ENCODE assay signal across 8 cellular contexts in genomic region chr14:50397461-50398196, GRCh38. TPM values are rescaled to one million over a fixed set of nuclear protein-coding genes. Genes with fewer than 3 reads are reported as not detected.
DNase-seq lines count a peak whose midpoint lies in the region; ATAC-seq, FAIRE-seq and TF ChIP-seq lines count a peak whose summit lies in the region.

No MANE protein-coding gene starts in this region.

- H3K4me3 ChIP-seq in BJ (ENCODE audit: low read depth, low read length) (peak overlapping the region; percentile 54), HUES64 (ENCODE audit: low read length) (peak overlapping the region; percentile 86), adrenal gland (peak overlapping the region in 2 of 4 donors; percentile 27 to 83), hepatocyte (no peak overlapping the region), small intestine (ENCODE audit: low read depth in 1 of 2, low read length in 2 of 2) (peak overlapping the region in 1 of 2 donors; percentile 83)

- peaks cover 7% of the 10 kb centered on the region for H3K4me1 ChIP-seq in HUES64 (ENCODE audit: insufficient read depth, low read length)
- H3K4me1 ChIP-seq in adrenal gland (replicated peaks in 1 of 2): peaks cover 0 to 5% of the 10 kb centered on the region in 2 donors
- H3K4me1 ChIP-seq in hepatocyte (ENCODE audit: insufficient read depth): peaks cover 20% of the 10 kb centered on the region
- H3K4me1 ChIP-seq in small intestine (ENCODE audit: control insufficient read depth in 2 of 2, insufficient read depth in 1 of 2, low read depth in 1 of 2, low read length in 1 of 2): peaks cover 3 to 4% of the 10 kb centered on the region in 2 donors

- intact Hi-C loops in adrenal gland (cut with DNase I): loop anchor here in 1 of 2 donors (10.0 kb wide), 1 partner anchor 73 kb away; no protein-coding TSS in a partner anchor

- no peaks in the 10 kb centered on the region for H4K20me1 ChIP-seq in hepatocyte (ENCODE audit: insufficient read depth, poor library complexity, severe bottlenecking)

- H2AFZ ChIP-seq in hepatocyte: peak overlapping the region; percentile 90

- WGBS in HUES64: 59% methylated on average over 9 of the region's 9 CpGs
- 14 to 26% (median 17%) methylated on average over 7 to 9 of the region's 9 CpGs for WGBS in adrenal gland, 4 donors
- 56% methylated on average over 9 of the region's 9 CpGs for WGBS in hepatocyte (ENCODE audit: low lambda C conversion rate, missing lambda C conversion rate)
- WGBS in small intestine, 3 donors: 11 to 31% (median 31%) methylated on average over 9 of the region's 9 CpGs

- no peaks in the 10 kb centered on the region for H3K79me2 ChIP-seq in hepatocyte

- no peaks in the 10 kb centered on the region for H3K9me2 ChIP-seq in hepatocyte (replicated peaks; ENCODE audit: insufficient read depth)

- DNase-seq in BJ (ENCODE audit: low read depth) (no peak), adrenal gland (peak; percentile 40 to 78 (median 63)), hepatocyte (ENCODE audit: low spot score) (no peak), small intestine (peak; percentile 49), cerebellar nuclear complex (lab: John Stamatoyannopoulos, UW) (no peak), Kasumi-1 (lab: John Stamatoyannopoulos, UW) (no peak)

- H3K4me2 ChIP-seq in hepatocyte: peak overlapping the region; percentile 96

- POLR2A ChIA-PET in BJ (lab: Charles Lee): no interaction called here

- H3K36me3 ChIP-seq in BJ (ENCODE audit: control insufficient read depth, insufficient read depth, low read length): no peaks in the 10 kb centered on the region
- no peaks in the 10 kb centered on the region for H3K36me3 ChIP-seq in HUES64 (ENCODE audit: insufficient read depth, low read length)
- no peaks in the 10 kb centered on the region for H3K36me3 ChIP-seq in adrenal gland (replicated peaks in 1 of 2)
- H3K36me3 ChIP-seq in hepatocyte (replicated peaks; ENCODE audit: insufficient read depth, low read depth): no peaks in the 10 kb centered on the region
- H3K36me3 ChIP-seq in small intestine (ENCODE audit: control insufficient read depth in 2 of 2, insufficient read depth in 2 of 2, low read length in 2 of 2): no peaks in the 10 kb centered on the region

- H3K9ac ChIP-seq in HUES64 (ENCODE audit: low read depth, low read length): peak overlapping the region; percentile 78

- FAIRE-seq in small intestine (lab: Jason Lieb, UNC): no peak

- H3K9me3 ChIP-seq in HUES64 (ENCODE audit: insufficient read depth, low read depth, low read length) (no peaks in the 10 kb centered on the region), adrenal gland (replicated peaks in 1 of 3) (no peaks in the 10 kb centered on the region), hepatocyte (ENCODE audit: low read depth) (no peaks in the 10 kb centered on the region), small intestine (ENCODE audit: control insufficient read depth, low read depth) (no peaks in the 10 kb centered on the region)

- TF ChIP-seq CTCF in BJ (IDR thresholded peaks at IDR 0.05; ENCODE audit: insufficient read depth, low read depth, low read length) (no peak), adrenal gland (IDR thresholded peaks at IDR 0.05) (no peak), hepatocyte (IDR thresholded peaks at IDR 0.05; ENCODE audit: poor library complexity) (no peak)

- no peak for TF ChIP-seq POLR2A in adrenal gland (IDR thresholded peaks at IDR 0.05)

- H3K27ac ChIP-seq in HUES64 (ENCODE audit: low read depth, low read length): no peak overlapping the region
- peak overlapping the region in 4 of 5 donors; percentile 78 to 90 (median 80) for H3K27ac ChIP-seq in adrenal gland
- peak overlapping the region; percentile 77 for H3K27ac ChIP-seq in hepatocyte
- peak overlapping the region; percentile 83 to 90 for H3K27ac ChIP-seq in small intestine (ENCODE audit: low read depth in 1 of 2, low read length in 1 of 2)

- CTCF ChIA-PET in BJ (lab: Yijun Ruan, JAX): interaction anchor here (1.2 to 1.4 kb wide), 3 partner anchors 10 to 82 kb away, joined by 3 to 5 read pairs (median 4); no protein-coding TSS in a partner anchor

- H3K27me3 ChIP-seq in BJ (ENCODE audit: control insufficient read depth, insufficient read depth, low read length) (no peaks in the 10 kb centered on the region), HUES64 (ENCODE audit: insufficient read depth, low read length) (peaks cover 31% of the 10 kb centered on the region), adrenal gland (no peaks in the 10 kb centered on the region), hepatocyte (no peaks in the 10 kb centered on the region), small intestine (ENCODE audit: control insufficient read depth in 2 of 2, insufficient read depth in 2 of 2, low read length in 2 of 2) (no peaks in the 10 kb centered on the region)

- no peak for ATAC-seq in GM21619 (IDR thresholded peaks at IDR 0.05; ENCODE audit: unreplicated experiment)

RNA-seq across cellular contexts. Expression of gene CDKL1, which starts 0.9 kb away (rescaled TPM):
- polyA plus RNA-seq in BJ (2011; rRNA removed): 2.5 and 7.3 TPM in 2 replicates
- polyA minus RNA-seq in BJ (2011; rRNA and poly(A)+ RNA removed): 3.8 and 4.3 TPM in 2 replicates
- 0.85 TPM for polyA plus RNA-seq in HUES64 (2013, experiment 1 of 2)
- polyA plus RNA-seq in HUES64 (2013, experiment 2 of 2): 0.82 TPM
- total RNA-seq in adrenal gland: 10 to 100 TPM in 3 of 8 donors, 1 to 10 TPM in 5; 1.8 to 14.8 (median 7.6) TPM
- 1 to 10 TPM; 1.5 to 8.3 (median 3.1) TPM for polyA plus RNA-seq in adrenal gland
- 6.1 and 13.1 TPM in 2 replicates for total RNA-seq in hepatocyte
- polyA plus RNA-seq in hepatocyte: 1.7 and 1.9 TPM in 2 replicates
- polyA plus RNA-seq in small intestine: 1 to 10 TPM; 5.9 to 8.1 (median 6.0) TPM

Comparison
In these comparisons a context has a peak if more than half of its experiments do, and no peak if none do; other contexts are left out.
1. DNase-seq: peak in adrenal gland (7 of 7) and small intestine (single experiment); none in BJ (single experiment), hepatocyte (single experiment), cerebellar nuclear complex (0 of 2) and Kasumi-1 (0 of 2).